Comparison of ENCODE assay signal across 8 cellular contexts in the genomic region with DNA sequence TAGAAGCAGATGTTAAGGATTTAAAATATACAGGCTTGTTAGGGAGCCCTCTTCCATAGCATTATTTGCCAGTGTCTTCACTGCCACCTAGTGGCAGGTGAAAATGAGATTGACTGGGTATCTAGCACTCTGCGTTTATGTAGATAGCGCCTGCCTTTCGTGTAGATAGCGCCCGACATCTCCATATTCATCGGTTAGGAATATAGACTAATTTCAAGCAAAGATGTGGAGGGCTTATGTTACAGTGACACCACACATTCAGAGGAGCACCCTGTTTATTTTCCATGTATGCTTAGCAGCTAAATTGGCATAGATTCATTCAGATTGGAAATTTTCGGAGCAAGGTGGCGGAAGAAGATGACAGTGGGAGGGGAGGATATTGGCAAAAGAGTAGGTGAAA.
DNase-seq lines count a peak whose midpoint lies in the region; ATAC-seq and TF ChIP-seq lines count a peak whose summit lies in the region.

No MANE protein-coding gene starts in this region.

- peak; percentile 41 to 73 for TF ChIP-seq CTCF in right atrium auricular region (IDR thresholded peaks at IDR 0.05)

- no peak overlapping the region for H3K27ac ChIP-seq in right atrium auricular region

- no peaks in the 10 kb centered on the region for H3K36me3 ChIP-seq in right atrium auricular region

- H3K27ac Mint-ChIP-seq in activated naive CD8-positive, alpha-beta T cell treated with anti-CD3 and anti-CD28 coated beads, Interleukin-2, amount 10 ng/mL, durations not matched to agents 7 days and 5 days, result no peak overlapping the region

- H3K27me3 Mint-ChIP-seq in activated naive CD8-positive, alpha-beta T cell treated with anti-CD3 and anti-CD28 coated beads, Interleukin-2, amount 10 ng/mL, durations not matched to agents 7 days and 5 days, result no peaks in the 10 kb centered on the region
- no peaks in the 10 kb centered on the region for H3K27me3 Mint-ChIP-seq in activated T-cell treated with anti-CD3 and anti-CD28 coated beads, Interleukin-2, amount 50 U/mL, for 4 hours (ENCODE audit: low read depth)

- peak; percentile 93 for ATAC-seq in GM19395 (IDR thresholded peaks at IDR 0.05; ENCODE audit: unreplicated experiment)
- peak; percentile 94 for ATAC-seq in HG03378 (IDR thresholded peaks at IDR 0.05; ENCODE audit: unreplicated experiment)
- peak; percentile 63 for ATAC-seq in activated naive CD8-positive, alpha-beta T cell treated with anti-CD3 and anti-CD28 coated beads, Interleukin-2, amount 10 ng/mL, durations not matched to agents 7 days and 5 days (ENCODE audit: low read depth)
- ATAC-seq in activated T-cell treated with anti-CD3 and anti-CD28 coated beads, Interleukin-2, amount 50 U/mL, for 4 hours, result no peak

- no peaks in the 10 kb centered on the region for H3K27me3 ChIP-seq in right atrium auricular region

- H3K4me3 ChIP-seq in right atrium auricular region, result no peak overlapping the region

- DNase-seq in EL, result peak; percentile 61
- peak; percentile 23 for DNase-seq in NCI-H345 treated with DMSO at 0.1 percent for 48 hours (lab: John Stamatoyannopoulos, UW; ENCODE audit: unreplicated experiment)
- no peak for DNase-seq in activated naive CD8-positive, alpha-beta T cell treated with anti-CD3 and anti-CD28 coated beads, Interleukin-2, amount 10 ng/mL, durations not matched to agents 7 days and 5 days
- DNase-seq in right atrium auricular region (ENCODE audit: low spot score), result no peak
- DNase-seq in smooth muscle cell of the brain vasculature (ENCODE audit: low read depth, low spot score), result peak; percentile 66
- DNase-seq in activated T-cell treated with anti-CD3 and anti-CD28 coated beads, Interleukin-2, amount 50 U/mL, for 4 hours, result no peak

- H3K4me3 Mint-ChIP-seq in activated naive CD8-positive, alpha-beta T cell treated with anti-CD3 and anti-CD28 coated beads, Interleukin-2, amount 10 ng/mL, durations not matched to agents 7 days and 5 days, result no peak overlapping the region
- H3K4me3 Mint-ChIP-seq in activated T-cell treated with anti-CD3 and anti-CD28 coated beads, Interleukin-2, amount 50 U/mL, for 4 hours, result no peak overlapping the region

- no peaks in the 10 kb centered on the region for H3K9me3 Mint-ChIP-seq in activated naive CD8-positive, alpha-beta T cell treated with anti-CD3 and anti-CD28 coated beads, Interleukin-2, amount 10 ng/mL, durations not matched to agents 7 days and 5 days
- H3K9me3 Mint-ChIP-seq in activated T-cell treated with anti-CD3 and anti-CD28 coated beads, Interleukin-2, amount 50 U/mL, for 4 hours, result peaks cover 3% of the 10 kb centered on the region

- H3K9me3 ChIP-seq in right atrium auricular region, result no peaks in the 10 kb centered on the region

- H3K36me3 Mint-ChIP-seq in activated naive CD8-positive, alpha-beta T cell treated with anti-CD3 and anti-CD28 coated beads, Interleukin-2, amount 10 ng/mL, durations not matched to agents 7 days and 5 days, result no peaks in the 10 kb centered on the region
- H3K36me3 Mint-ChIP-seq in activated T-cell treated with anti-CD3 and anti-CD28 coated beads, Interleukin-2, amount 50 U/mL, for 4 hours (ENCODE audit: insufficient read depth), result no peaks in the 10 kb centered on the region

- no peaks in the 10 kb centered on the region for H3K4me1 ChIP-seq in right atrium auricular region

- H3K4me1 Mint-ChIP-seq in activated naive CD8-positive, alpha-beta T cell treated with anti-CD3 and anti-CD28 coated beads, Interleukin-2, amount 10 ng/mL, durations not matched to agents 7 days and 5 days, result no peaks in the 10 kb centered on the region
- H3K4me1 Mint-ChIP-seq in activated T-cell treated with anti-CD3 and anti-CD28 coated beads, Interleukin-2, amount 50 U/mL, for 4 hours (ENCODE audit: low read depth), result no peaks in the 10 kb centered on the region

- POLR2A ChIA-PET in activated naive CD8-positive, alpha-beta T cell treated with anti-CD3 and anti-CD28 coated beads, Interleukin-2, amount 10 ng/mL, durations not matched to agents 7 days and 5 days (lab: Charles Lee), result no interaction called here

Comparison
In these comparisons a context has a peak if more than half of its experiments do, and no peak if none do; other contexts are left out.
1. DNase-seq: peak in EL (single experiment), NCI-H345 treated with DMSO at 0.1 percent for 48 hours (single experiment) and smooth muscle cell of the brain vasculature (single experiment); none in activated naive CD8-positive, alpha-beta T cell treated with anti-CD3 and anti-CD28 coated beads, Interleukin-2, amount 10 ng/mL, durations not matched to agents 7 days and 5 days (single experiment), right atrium auricular region (single experiment) and activated T-cell treated with anti-CD3 and anti-CD28 coated beads, Interleukin-2, amount 50 U/mL, for 4 hours (single experiment).
2. ATAC-seq: peak in GM19395 (single experiment), HG03378 (single experiment) and activated naive CD8-positive, alpha-beta T cell treated with anti-CD3 and anti-CD28 coated beads, Interleukin-2, amount 10 ng/mL, durations not matched to agents 7 days and 5 days (single experiment); none in activated T-cell treated with anti-CD3 and anti-CD28 coated beads, Interleukin-2, amount 50 U/mL, for 4 hours (0 of 2).